Comparison of ENCODE assay signal across 1 cellular context in the genomic region with DNA sequence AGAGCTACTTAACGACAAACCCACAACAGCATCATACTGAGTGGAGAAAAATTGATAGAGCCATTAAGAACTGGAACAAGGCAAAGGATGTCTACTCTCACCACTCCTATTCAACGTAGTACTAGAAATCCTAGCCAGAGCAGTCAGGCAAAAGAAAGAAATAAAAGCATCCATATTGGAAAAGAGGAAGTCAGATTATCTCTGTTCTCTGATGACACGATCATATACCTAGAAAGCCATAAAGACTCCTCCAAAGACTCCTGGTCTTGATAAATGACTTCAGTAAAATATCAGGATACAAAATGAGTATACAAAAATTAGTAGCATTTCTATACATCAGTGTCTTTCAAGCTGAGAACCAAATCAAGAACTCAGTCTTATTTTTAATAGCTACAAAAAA.
A peak's percentile ranks its signal among the peaks of the same experiment; 100 is the strongest.
TF ChIP-seq lines count a peak whose summit lies in the region.

No MANE protein-coding gene starts in this region.

TF ChIP-seq in GM12878, 131 proteins besides CTCF, POLR2A, EP300 and RAD21:
- TF ChIP-seq IRF3 (IDR thresholded peaks at IDR 0.05): no peak
- peak; percentile 33; the same call in 1 of the 2 replicates for TF ChIP-seq SPI1 (IDR thresholded peaks at IDR 0.05; ENCODE audit: borderline replicate concordance, insufficient read depth, low read depth, low read length)
- no peak for TF ChIP-seq SMAD5 (IDR thresholded peaks at IDR 0.05; ENCODE audit: low read depth)
- TF ChIP-seq ZNF207 (IDR thresholded peaks at IDR 0.05; ENCODE audit: borderline replicate concordance): no peak
- no peak for TF ChIP-seq SREBF1 (IDR thresholded peaks at IDR 0.05; ENCODE audit: low read length)
